ENCODE assay signal across 13 cellular contexts in genomic region chr15:96360581-96361308, GRCh38. TPM values are rescaled to one million over a fixed set of nuclear protein-coding genes. Genes with fewer than 3 reads are reported as not detected.
DNase-seq lines count a peak whose midpoint lies in the region; ATAC-seq, FAIRE-seq and TF ChIP-seq lines count a peak whose summit lies in the region.
"Had no signal": no experiment of that assay in that cellular context is flagged by ENCODE, and none has a peak within 500 bp of the region (broad histone marks: within the 10 kb centered on the region; RNA-seq: fewer than 3 reads in every experiment).

No MANE protein-coding gene starts in this region.

- peaks cover 100% of the 10 kb centered on the region for H3K27me3 ChIP-seq in H7 (ENCODE audit: control insufficient read depth, insufficient read depth, low read length)
- peaks cover 14% of the 10 kb centered on the region for H3K27me3 ChIP-seq in astrocyte (ENCODE audit: insufficient read depth, low read length)
- peaks cover 100% of the 10 kb centered on the region for H3K27me3 ChIP-seq in iPS-18a (ENCODE audit: control insufficient read depth, insufficient read depth, low read length)
- peaks cover 29 to 81% (median 60%) of the 10 kb centered on the region in 3 donors for H3K27me3 ChIP-seq in sigmoid colon

- peaks cover 9% of the 10 kb centered on the region for H3K4me1 Mint-ChIP-seq in astrocyte (ENCODE audit: low read depth, unreplicated experiment)

- no peak overlapping the region for H3K4me3 Mint-ChIP-seq in astrocyte (ENCODE audit: unreplicated experiment)

- DNase-seq in H7 (peak; percentile 91), astrocyte (ENCODE audit: low read depth) (no peak), sigmoid colon (no peak), NCI-H2171 treated with DMSO at 0.1 percent for 48 hours (lab: John Stamatoyannopoulos, UW) (no peak), NCI-H1694 (lab: John Stamatoyannopoulos, UW) (no peak), DMS153 treated with DMSO at 0.1 percent for 48 hours (lab: John Stamatoyannopoulos, UW; ENCODE audit: unreplicated experiment) (no peak)
- DNase-seq: activated effector memory CD4-positive, alpha-beta T cell treated with anti-CD3 and anti-CD28 coated beads, Interleukin-2, amount 50 U/mL, for 16 hours; DND-41; stimulated activated CD8-positive, alpha-beta memory T cell treated with anti-CD3 and anti-CD28 coated beads, Interleukin-4, amount 100 ng/mL, for 48 hours had no signal

- no peaks in the 10 kb centered on the region for H4K20me1 ChIP-seq in astrocyte (ENCODE audit: insufficient read depth, low read length)

- H3K9me3 Mint-ChIP-seq in astrocyte (ENCODE audit: unreplicated experiment), result peaks cover 2% of the 10 kb centered on the region

- no peak for TF ChIP-seq POLR2A in sigmoid colon (IDR thresholded peaks at IDR 0.05)

- H3K36me3 Mint-ChIP-seq in astrocyte (ENCODE audit: low read depth, unreplicated experiment), result no peaks in the 10 kb centered on the region

- no peak overlapping the region for H3K27ac Mint-ChIP-seq in astrocyte (ENCODE audit: unreplicated experiment)

- H3K4me3 ChIP-seq in H7 (ENCODE audit: insufficient read depth, low read depth, low read length) (peak overlapping the region; percentile 2; the same call in 1 of the 2 replicates), astrocyte (ENCODE audit: insufficient read depth, low read depth, low read length) (peak overlapping the region; percentile 57), iPS-18a (ENCODE audit: low read length) (peak overlapping the region; percentile 42), sigmoid colon (peak overlapping the region in 3 of 4 donors; percentile 40 to 42 (median 42))
- H3K4me3 ChIP-seq: K562 had no signal

- TF ChIP-seq EP300 in sigmoid colon (IDR thresholded peaks at IDR 0.05), result no peak

- peak overlapping the region; percentile 78 for H3K9ac ChIP-seq in astrocyte (ENCODE audit: low read length)
- H3K9ac ChIP-seq in iPS-18a (ENCODE audit: low read length), result no peak overlapping the region
- H3K9ac ChIP-seq: parathyroid adenoma had no signal

- WGBS in sigmoid colon, 2 donors, result 11 to 14% methylated on average over 37 of the region's 37 CpGs

- H3K9me3 ChIP-seq in astrocyte (ENCODE audit: insufficient read depth, low read depth, low read length), result no peaks in the 10 kb centered on the region
- H3K9me3 ChIP-seq in iPS-18a (ENCODE audit: control insufficient read depth, low read depth, low read length), result no peaks in the 10 kb centered on the region
- no peaks in the 10 kb centered on the region for H3K9me3 ChIP-seq in sigmoid colon

- no peak overlapping the region for H2AFZ ChIP-seq in astrocyte (ENCODE audit: low read depth, low read length)
- H2AFZ ChIP-seq: parathyroid adenoma had no signal

- TF ChIP-seq CTCF in astrocyte (IDR thresholded peaks at IDR 0.05; ENCODE audit: insufficient read depth, low read depth, low read length) (no peak), sigmoid colon (IDR thresholded peaks at IDR 0.05) (no peak)

- peaks cover 28% of the 10 kb centered on the region for H3K79me2 ChIP-seq in astrocyte (ENCODE audit: insufficient read depth, low read length)

- FAIRE-seq in astrocyte (lab: Jason Lieb, UNC), result no peak
- FAIRE-seq: K562 had no signal

- ATAC-seq in GM19324 (IDR thresholded peaks at IDR 0.05; ENCODE audit: low FRiP score, unreplicated experiment), result no peak
- ATAC-seq: K562 had no signal

- H3K36me3 ChIP-seq in H7 (replicated peaks; ENCODE audit: control insufficient read depth, insufficient read depth, low read length), result no peaks in the 10 kb centered on the region
- H3K36me3 ChIP-seq in astrocyte (ENCODE audit: insufficient read depth, low read length), result no peaks in the 10 kb centered on the region
- no peaks in the 10 kb centered on the region for H3K36me3 ChIP-seq in iPS-18a (ENCODE audit: control insufficient read depth, low read depth, low read length)
- no peaks in the 10 kb centered on the region for H3K36me3 ChIP-seq in sigmoid colon

- peaks cover 72% of the 10 kb centered on the region for H3K27me3 Mint-ChIP-seq in astrocyte (ENCODE audit: low read depth, unreplicated experiment)

- intact Hi-C loops in sigmoid colon (cut with DNase I), result no loop called here

- H3K4me1 ChIP-seq in astrocyte (ENCODE audit: insufficient read depth, low read length), result peaks cover 32% of the 10 kb centered on the region
- peaks cover 35% of the 10 kb centered on the region for H3K4me1 ChIP-seq in iPS-18a (ENCODE audit: control insufficient read depth, low read depth, low read length)
- peaks cover 0 to 31% (median 23%) of the 10 kb centered on the region in 4 donors for H3K4me1 ChIP-seq in sigmoid colon
- H3K4me1 ChIP-seq: parathyroid adenoma had no signal

- H3K27ac ChIP-seq in astrocyte (ENCODE audit: low read depth, low read length), result no peak overlapping the region
- no peak overlapping the region for H3K27ac ChIP-seq in iPS-18a (ENCODE audit: low read length)
- peak overlapping the region in 1 of 4 donors; percentile 70 for H3K27ac ChIP-seq in sigmoid colon
- H3K27ac ChIP-seq: parathyroid adenoma had no signal

- H3K4me2 ChIP-seq in astrocyte (ENCODE audit: low read length), result peak overlapping the region; percentile 92

RNA-seq across cellular contexts. Expression of gene NR2F2, which starts 30.2 kb away (rescaled TPM):
- 0.17 TPM in 1 of 2 replicates, not detected in the other for total RNA-seq in H7 (2014; rRNA removed; shearing (Covaris generic))
- 59.0 and 75.8 TPM in 2 replicates for total RNA-seq in astrocyte
- 10 to 100 TPM; 24.0 to 47.9 (median 31.0) TPM for total RNA-seq in sigmoid colon
- 10 to 100 TPM; 12.6 to 20.0 (median 12.9) TPM for polyA plus RNA-seq in sigmoid colon

Comparison
In these comparisons a context has a peak if more than half of its experiments do, and no peak if none do; other contexts are left out.
1. H3K4me3 ChIP-seq: peak in every context shown above with its lines; median percentile 57 in astrocyte; 42 in iPS-18a; 42 in sigmoid colon; 2 in H7.
2. RNA of gene NR2F2, which starts 30.2 kb away (total RNA-seq): 59.0 to 75.8 TPM in astrocyte and 24.0 to 47.9 TPM in sigmoid colon; 0.17 TPM in H7; every median in the first group is over 10 times any median in the second.